ENCODE assay signal across 1 cellular context in genomic region chr20:64109390-64109747, GRCh38.
TF ChIP-seq lines count a peak whose summit lies in the region.

No MANE protein-coding gene starts in this region.

TF ChIP-seq in H1, 55 proteins besides CTCF, POLR2A, EP300 and RAD21:
- no peak for TF ChIP-seq EGR1 (IDR thresholded peaks at IDR 0.05; ENCODE audit: borderline replicate concordance, low read depth, low read length)
- no peak for TF ChIP-seq NANOG (IDR thresholded peaks at IDR 0.05; ENCODE audit: insufficient read depth, low read depth, low read length, poor library complexity, severe bottlenecking)
- no peak for TF ChIP-seq ASH2L (IDR thresholded peaks at IDR 0.05; ENCODE audit: low read length)
- no peak for TF ChIP-seq TAF1 (IDR thresholded peaks at IDR 0.05; ENCODE audit: low read depth, low read length)
- TF ChIP-seq KDM4A (IDR thresholded peaks at IDR 0.05; ENCODE audit: low read depth, low read length, severe bottlenecking) = no peak
- no peak for TF ChIP-seq CBX5 (IDR thresholded peaks at IDR 0.05; ENCODE audit: low read depth, low read length)
- no peak for TF ChIP-seq CEBPB (IDR thresholded peaks at IDR 0.05; ENCODE audit: low read depth, low read length)
- no peak for TF ChIP-seq KDM1A (IDR thresholded peaks at IDR 0.05; ENCODE audit: borderline replicate concordance, low read length)
- TF ChIP-seq SAP30 (IDR thresholded peaks at IDR 0.05; ENCODE audit: insufficient read depth, insufficient replicate concordance, low read length) = no peak
- TF ChIP-seq YY1 (IDR thresholded peaks at IDR 0.05; ENCODE audit: low read depth, low read length) = no peak
